In the genomic region with DNA sequence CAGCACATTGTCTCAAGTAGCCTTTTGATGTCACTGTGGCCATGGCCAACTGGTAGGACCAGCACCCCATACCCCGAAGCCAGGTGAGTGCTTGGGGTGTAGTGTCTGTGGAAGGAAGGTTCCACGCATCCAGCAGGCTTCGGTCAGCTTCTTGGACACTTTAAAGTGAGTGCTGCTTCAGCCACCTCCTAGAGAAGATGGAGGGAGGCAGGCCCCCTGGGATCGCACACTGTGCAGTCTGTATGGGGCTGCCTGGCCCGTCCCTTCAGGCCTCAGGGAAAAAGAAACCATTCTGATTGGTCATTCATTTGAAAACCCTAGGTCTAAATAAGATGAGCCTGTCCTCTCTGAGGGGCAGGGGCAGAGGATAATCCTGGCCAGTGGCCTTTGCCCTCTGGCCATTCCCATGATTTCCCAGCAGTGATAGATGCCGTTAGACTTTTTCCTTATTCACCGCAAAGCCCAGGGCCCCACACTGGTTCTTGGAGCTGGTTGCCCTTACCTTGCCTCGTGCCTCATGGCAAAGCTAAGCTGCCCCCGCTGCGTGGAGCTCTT, we compare ENCODE assay signal across 23 cellular contexts. TPM values are rescaled to one million over a fixed set of nuclear protein-coding genes. Genes with fewer than 3 reads are reported as not detected.
A peak's percentile ranks its signal among the peaks of the same experiment; 100 is the strongest.
DNase-seq lines count a peak whose midpoint lies in the region; ATAC-seq and TF ChIP-seq lines count a peak whose summit lies in the region.
"Had no signal": no experiment of that assay in that cellular context is flagged by ENCODE, and none has a peak within 500 bp of the region (broad histone marks: within the 10 kb centered on the region; RNA-seq: fewer than 3 reads in every experiment).

No MANE protein-coding gene starts in this region.

- no peak for TF ChIP-seq EP300 in stomach (IDR thresholded peaks at IDR 0.05)

- TF ChIP-seq RAD21 in IMR-90 (IDR thresholded peaks at IDR 0.05; ENCODE audit: low read length) = no peak

- H3K4me3 ChIP-seq in IMR-90 (ENCODE audit: insufficient read depth, low read depth, low read length) (no peak overlapping the region), neuronal stem cell (ENCODE audit: low read length in 2 of 2) (no peak overlapping the region), stomach (no peak overlapping the region)
- H3K4me3 ChIP-seq: hepatocyte, pancreas, right atrium auricular region, spleen had no signal

- H3K27ac ChIP-seq in IMR-90 (ENCODE audit: insufficient read depth, low read length) (no peak overlapping the region), neuronal stem cell (replicated peaks; ENCODE audit: low read length) (peak overlapping the region; percentile 49), stomach (no peak overlapping the region)
- H3K27ac ChIP-seq: hepatocyte, pancreas had no signal

- no peak overlapping the region for H3K56ac ChIP-seq in IMR-90 (ENCODE audit: extremely low read depth, insufficient read depth, low read length)

- POLR2A ChIA-PET in IMR-90 (lab: Charles Lee; ENCODE audit: unreplicated experiment) = no interaction called here

- no peak for TF ChIP-seq POLR2A in IMR-90 (IDR thresholded peaks at IDR 0.05; ENCODE audit: low read depth, low read length)
- TF ChIP-seq POLR2A in stomach (IDR thresholded peaks at IDR 0.05) = no peak

- H2BK120ac ChIP-seq in IMR-90 (ENCODE audit: low read depth, low read length) (no peak overlapping the region), neuronal stem cell (ENCODE audit: low read depth, low read length) (no peak overlapping the region)

- no peak overlapping the region for H2BK20ac ChIP-seq in IMR-90 (ENCODE audit: low read depth, low read length)

- H3K27me3 ChIP-seq in IMR-90 (ENCODE audit: control insufficient read depth, insufficient read depth, low read length) (no peaks in the 10 kb centered on the region), neuronal stem cell (ENCODE audit: control insufficient read depth in 3 of 3, insufficient read depth in 3 of 3, low read depth in 1 of 3, low read length in 3 of 3) (no peaks in the 10 kb centered on the region), stomach (no peaks in the 10 kb centered on the region)
- H3K27me3 ChIP-seq: hepatocyte, pancreas, right atrium auricular region, spleen had no signal

- no peak overlapping the region for H3K9ac ChIP-seq in IMR-90 (ENCODE audit: low read depth, low read length)
- peak overlapping the region; percentile 13 for H3K9ac ChIP-seq in neuronal stem cell (ENCODE audit: low read depth, low read length, poor library complexity)

- CTCF ChIA-PET in IMR-90 (lab: Yijun Ruan, JAX) = no interaction called here

- no peak overlapping the region for H2BK5ac ChIP-seq in IMR-90 (ENCODE audit: low read depth, low read length, poor library complexity, severe bottlenecking)
- H2BK5ac ChIP-seq in neuronal stem cell (ENCODE audit: low read length) = peak overlapping the region; percentile 36

- no peak for ATAC-seq in activated naive CD4-positive, alpha-beta T cell treated with anti-CD3 and anti-CD28 coated beads, Interleukin-2, amount 50 U/mL, for 72 hours
- ATAC-seq in IMR-90 (ENCODE audit: low read depth) (no peak), left colon (peak; percentile 17)
- ATAC-seq: HCT116, pancreas had no signal

- H3K79me1 ChIP-seq in IMR-90 (ENCODE audit: low read depth in 1 of 2, low read length in 2 of 2) (peaks cover 27 to 90% of the 10 kb centered on the region in 2 experiments), neuronal stem cell (ENCODE audit: low read depth, low read length) (peaks cover 9% of the 10 kb centered on the region)

- H3K14ac ChIP-seq in IMR-90 (replicated peaks; ENCODE audit: low read depth, low read length) (no peak overlapping the region), neuronal stem cell (ENCODE audit: low read length) (peak overlapping the region; percentile 27)

- H4K8ac ChIP-seq in IMR-90 (ENCODE audit: low read depth in 2 of 2, low read length in 2 of 2) (no peak overlapping the region), neuronal stem cell (ENCODE audit: low read depth, low read length) (no peak overlapping the region)

- H2BK15ac ChIP-seq in IMR-90 (ENCODE audit: low read depth, low read length) = no peak overlapping the region
- H2BK15ac ChIP-seq in neuronal stem cell (ENCODE audit: low read length) = no peak overlapping the region

- intact Hi-C loops in IMR-90 (cut with micrococcal nuclease) = no loop called here
- intact Hi-C loops in left colon (cut with DNase I, micrococcal nuclease) = no loop called here
- intact Hi-C loops in stomach (cut with DNase I; ENCODE audit: low total_unique reads) = no loop called here

- H3K18ac ChIP-seq in IMR-90 (ENCODE audit: low read depth, low read length) = no peak overlapping the region
- peak overlapping the region; percentile 52 for H3K18ac ChIP-seq in neuronal stem cell (ENCODE audit: low read length)

- H3K4ac ChIP-seq in IMR-90 (ENCODE audit: low read depth, low read length) (no peak overlapping the region), neuronal stem cell (ENCODE audit: low read length) (no peak overlapping the region)

- BruUV-seq in IMR-90 (replicated peaks; lab: Mats Ljungman, UMichigan) = no TSS peak

- H3K4me2 ChIP-seq in IMR-90 (ENCODE audit: low read depth, low read length) (no peak overlapping the region), neuronal stem cell (ENCODE audit: insufficient read depth, low read length, poor library complexity, severe bottlenecking) (no peak overlapping the region)
- H3K4me2 ChIP-seq: hepatocyte had no signal

- H2BK12ac ChIP-seq in neuronal stem cell (ENCODE audit: low read length) = no peak overlapping the region

- peak overlapping the region; percentile 52 for H2AK9ac ChIP-seq in IMR-90 (replicated peaks; ENCODE audit: low read depth, low read length, poor library complexity)

- H3K9me3 Mint-ChIP-seq in activated naive CD4-positive, alpha-beta T cell treated with anti-CD3 and anti-CD28 coated beads, Interleukin-2, amount 50 U/mL, for 72 hours = no peaks in the 10 kb centered on the region
- H3K9me3 Mint-ChIP-seq: central memory CD8-positive, alpha-beta T cell; dendritic cell treated with granulocyte-macrophage colony-stimulating factor and Interleukin-4, amounts not matched to agents 40 ng/mL and 50 ng/mL, for 4 days; T-helper 2 cell treated with Interferon-gamma antibody and Interleukin-4, amounts not matched to agents 5 μg/mL and 100 μg/mL, for 36 hours had no signal

- peak overlapping the region; percentile 16 to 60 for H3K27ac Mint-ChIP-seq in activated naive CD4-positive, alpha-beta T cell treated with anti-CD3 and anti-CD28 coated beads, Interleukin-2, amount 50 U/mL, for 72 hours
- H3K27ac Mint-ChIP-seq: dendritic cell treated with granulocyte-macrophage colony-stimulating factor and Interleukin-4, amounts not matched to agents 40 ng/mL and 50 ng/mL, for 4 days; T-helper 2 cell treated with Interferon-gamma antibody and Interleukin-4, amounts not matched to agents 5 μg/mL and 100 μg/mL, for 36 hours had no signal

- WGBS in IMR-90 (ENCODE audit: extremely low coverage in 2 of 2, insufficient read length in 1 of 2), 2 experiments = 90% methylated on average over 9 of the region's 10 CpGs; no CpG with 5 or more reads in 1 of the 2 experiments
- WGBS in neuronal stem cell (ENCODE audit: extremely low coverage in 2 of 2, insufficient read length in 2 of 2, insufficient replicate concordance in 1 of 2), 2 donors = no CpG with 5 or more reads among the region's 10 CpGs
- 87 to 93% (median 90%) methylated on average over 10 of the region's 10 CpGs for WGBS in stomach, 5 donors

- H4K91ac ChIP-seq in IMR-90 (ENCODE audit: insufficient read depth, low read depth, low read length) = no peak overlapping the region
- no peak overlapping the region for H4K91ac ChIP-seq in neuronal stem cell (ENCODE audit: low read depth, low read length, poor library complexity)

- TF ChIP-seq CTCF in IMR-90 (conservative IDR thresholded peaks at IDR 0.05; ENCODE audit: low read depth, low read length) (no peak), stomach (IDR thresholded peaks at IDR 0.05) (no peak)

- peaks cover 0 to 14% of the 10 kb centered on the region in 2 donors for H3K36me3 Mint-ChIP-seq in activated naive CD4-positive, alpha-beta T cell treated with anti-CD3 and anti-CD28 coated beads, Interleukin-2, amount 50 U/mL, for 72 hours

- peaks cover 3% of the 10 kb centered on the region for H3K4me1 ChIP-seq in IMR-90 (ENCODE audit: control insufficient read depth, insufficient read depth, low read length)
- H3K4me1 ChIP-seq in neuronal stem cell (ENCODE audit: control insufficient read depth in 2 of 2, insufficient read depth in 1 of 2, low read depth in 1 of 2, low read length in 2 of 2) = peaks cover 0 to 17% of the 10 kb centered on the region in 2 donors
- H3K4me1 ChIP-seq in stomach = peaks cover 8 to 54% (median 32%) of the 10 kb centered on the region in 4 donors

- DNase-seq in activated naive CD4-positive, alpha-beta T cell treated with anti-CD3 and anti-CD28 coated beads, Interleukin-2, amount 50 U/mL, for 72 hours (ENCODE audit: low spot score in 2 of 2) = no peak
- DNase-seq in activated naive CD4-positive, alpha-beta T cell treated with Interleukin-2 at 50 U/mL for 16 hours = no peak
- DNase-seq in IMR-90 = no peak
- no peak for DNase-seq in left colon
- no peak for DNase-seq in neuronal stem cell (ENCODE audit: low spot score)
- DNase-seq in DMS 273 treated with DMSO at 0.1 percent for 48 hours (lab: John Stamatoyannopoulos, UW) = no peak
- DNase-seq in NCI-H2029 (lab: John Stamatoyannopoulos, UW) = no peak
- no peak for DNase-seq in stomach
- DNase-seq: activated CD4-positive, alpha-beta T cell treated with anti-CD3 and anti-CD28 coated beads for 48 hours; Kasumi-1; MV-4-11; NCI-H1436 treated with DMSO at 0.1 percent for 48 hours; NCI-H2107; OCI-M1; pancreas; spleen; substantia nigra had no signal

- in situ Hi-C loops in IMR-90 (cut with MboI; ENCODE audit: low sequenced_read_pairs) = no loop called here

- H3K9me3 ChIP-seq in IMR-90 (ENCODE audit: control insufficient read depth, insufficient read depth, low read length) (no peaks in the 10 kb centered on the region), neuronal stem cell (replicated peaks in 1 of 2; ENCODE audit: control insufficient read depth in 2 of 2, insufficient read depth in 1 of 2, low read depth in 1 of 2, low read length in 2 of 2) (peaks cover 0 to 2% of the 10 kb centered on the region in 2 donors), stomach (no peaks in the 10 kb centered on the region)
- H3K9me3 ChIP-seq: pancreas, right atrium auricular region, spleen had no signal

- H3K9me1 ChIP-seq in IMR-90 (ENCODE audit: insufficient read depth, low read length) = peaks cover 36% of the 10 kb centered on the region

- no peak overlapping the region for H2AFZ ChIP-seq in IMR-90 (replicated peaks; ENCODE audit: low read length, poor library complexity)
- H2AFZ ChIP-seq in neuronal stem cell (ENCODE audit: low read length) = no peak overlapping the region
- H2AFZ ChIP-seq: hepatocyte had no signal

- dilution Hi-C loops in IMR-90 (cut with HindIII; ENCODE audit: low sequenced_read_pairs, unreplicated experiment) = no loop called here

- H3K23ac ChIP-seq in IMR-90 (ENCODE audit: low read depth, low read length) (no peak overlapping the region), neuronal stem cell (ENCODE audit: low read depth, low read length, poor library complexity) (peak overlapping the region; percentile 17)

- H3K36me3 ChIP-seq in IMR-90 (ENCODE audit: control insufficient read depth, insufficient read depth, low read length) (no peaks in the 10 kb centered on the region), neuronal stem cell (replicated peaks in 1 of 2; ENCODE audit: control insufficient read depth in 2 of 2, insufficient read depth in 2 of 2, low read length in 2 of 2) (peaks cover 0 to 56% of the 10 kb centered on the region in 2 donors), stomach (peaks cover 0 to 11% (median 5%) of the 10 kb centered on the region in 4 donors)
- H3K36me3 ChIP-seq: pancreas, right atrium auricular region had no signal

- peaks cover 85% of the 10 kb centered on the region for H4K20me1 ChIP-seq in IMR-90 (ENCODE audit: insufficient read depth, low read length)

- no peak overlapping the region for H2AK5ac ChIP-seq in IMR-90 (ENCODE audit: low read depth, low read length)
- H2AK5ac ChIP-seq in neuronal stem cell (ENCODE audit: low read depth, low read length) = no peak overlapping the region

- H4K5ac ChIP-seq in IMR-90 (ENCODE audit: low read depth, low read length) = no peak overlapping the region

RNA-seq across cellular contexts. Expression of gene GATAD2A, which starts 30.7 kb away (rescaled TPM):
- total RNA-seq in activated naive CD4-positive, alpha-beta T cell treated with anti-CD3 and anti-CD28 coated beads, Interleukin-2, amount 50 U/mL, for 72 hours = 100 to 1,000 TPM; 122 to 134 TPM
- total RNA-seq in IMR-90 (2012; rRNA removed) (23.5 and 32.8 TPM in 2 replicates), left colon (100 to 1,000 TPM; 104 to 135 TPM), stomach (100 to 1,000 TPM in 1 of 5 donors, 10 to 100 TPM in 3, 1 to 10 TPM in 1; 9.3 to 119 (median 27.2) TPM)
- polyA plus RNA-seq in IMR-90 (2012; rRNA removed) (33.2 and 44.3 TPM in 2 replicates), stomach (10 to 100 TPM; 10.1 to 21.4 (median 17.9) TPM)
- polyA plus RNA-seq in IMR-90 (2012; cell fraction: cytosol; rRNA removed) = 36.4 and 38.8 TPM in 2 replicates
- 32.4 and 42.5 TPM in 2 replicates for polyA plus RNA-seq in IMR-90 (2012; cell fraction: nucleus; rRNA removed; ENCODE audit: low replicate concordance)
- 59.3 TPM for polyA plus RNA-seq in neuronal stem cell (2013, experiment 1 of 2)
- polyA plus RNA-seq in neuronal stem cell (2013, experiment 2 of 2) = 61.3 TPM
